In the genomic region with DNA sequence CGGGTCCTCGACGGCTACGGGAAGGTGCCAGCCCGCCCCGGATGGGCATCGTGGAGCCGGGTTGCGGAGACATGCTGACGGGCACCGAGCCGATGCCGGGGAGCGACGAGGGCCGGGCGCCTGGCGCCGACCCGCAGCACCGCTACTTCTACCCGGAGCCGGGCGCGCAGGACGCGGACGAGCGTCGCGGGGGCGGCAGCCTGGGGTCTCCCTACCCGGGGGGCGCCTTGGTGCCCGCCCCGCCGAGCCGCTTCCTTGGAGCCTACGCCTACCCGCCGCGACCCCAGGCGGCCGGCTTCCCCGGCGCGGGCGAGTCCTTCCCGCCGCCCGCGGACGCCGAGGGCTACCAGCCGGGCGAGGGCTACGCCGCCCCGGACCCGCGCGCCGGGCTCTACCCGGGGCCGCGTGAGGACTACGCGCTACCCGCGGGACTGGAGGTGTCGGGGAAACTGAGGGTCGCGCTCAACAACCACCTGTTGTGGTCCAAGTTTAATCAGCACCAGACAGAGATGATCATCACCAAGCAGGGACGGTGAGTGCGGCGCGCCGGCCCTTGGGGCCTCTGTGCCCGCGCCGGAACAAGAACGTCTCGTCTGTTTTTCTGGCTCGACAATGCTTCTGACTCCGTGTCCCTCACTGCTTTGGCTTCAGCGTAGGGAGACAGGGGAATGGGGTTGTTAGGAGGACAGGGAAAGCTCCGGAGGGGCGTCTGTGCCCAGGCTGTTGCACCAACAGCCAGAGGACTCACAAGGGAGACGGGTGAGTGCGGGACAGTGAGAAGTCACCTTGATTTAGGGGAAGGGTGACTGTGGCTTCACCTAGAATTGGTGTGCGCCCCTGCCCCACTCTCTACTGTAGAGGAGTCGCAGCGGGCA, we compare ENCODE assay signal across 10 cellular contexts. TPM values are rescaled to one million over a fixed set of nuclear protein-coding genes. Genes with fewer than 3 reads are reported as not detected.
DNase-seq lines count a peak whose midpoint lies in the region; FAIRE-seq and TF ChIP-seq lines count a peak whose summit lies in the region.
"Had no signal": no experiment of that assay in that cellular context is flagged by ENCODE, and none has a peak within 500 bp of the region (broad histone marks: within the 10 kb centered on the region; RNA-seq: fewer than 3 reads in every experiment).

No MANE protein-coding gene starts in this region.

- H3K27ac ChIP-seq in GM23248 (no peak overlapping the region), OCI-LY7 (ENCODE audit: low read depth, low read length, poor library complexity, severe bottlenecking) (no peak overlapping the region), endothelial cell of umbilical vein (ENCODE audit: insufficient read depth, low read depth, low read length) (no peak overlapping the region), osteoblast (ENCODE audit: low read depth, low read length) (no peak overlapping the region)

- intact Hi-C loops in OCI-LY7 (cut with micrococcal nuclease; ENCODE audit: unreplicated experiment) = no loop called here
- intact Hi-C loops in endothelial cell of umbilical vein (cut with micrococcal nuclease) = no loop called here

- H3K9ac ChIP-seq in GM23248 = no peak overlapping the region
- H3K9ac ChIP-seq in endothelial cell of umbilical vein (replicated peaks; ENCODE audit: extremely low read depth, insufficient read depth, low read length) = no peak overlapping the region

- peaks cover 62% of the 10 kb centered on the region for H3K27me3 ChIP-seq in GM23248 (replicated peaks; ENCODE audit: insufficient read depth)
- H3K27me3 ChIP-seq in endothelial cell of umbilical vein (ENCODE audit: control insufficient read depth in 2 of 2, insufficient read depth in 2 of 2, low read length in 2 of 2) = peaks cover 37 to 38% of the 10 kb centered on the region in 2 experiments
- peaks cover 78% of the 10 kb centered on the region for H3K27me3 ChIP-seq in osteoblast (ENCODE audit: insufficient read depth, low read length)

- H3K9me2 ChIP-seq in GM23248 (ENCODE audit: insufficient read depth) (no peaks in the 10 kb centered on the region), OCI-LY7 (ENCODE audit: insufficient read depth, low read length) (no peaks in the 10 kb centered on the region)

- no peaks in the 10 kb centered on the region for H3K9me1 ChIP-seq in endothelial cell of umbilical vein (replicated peaks; ENCODE audit: control insufficient read depth, extremely low read depth, insufficient read depth, low read length)

- H3K4me3 ChIP-seq in GM08714 (ENCODE audit: low read length) = peak overlapping the region; percentile 58; the same call in 1 of the 2 replicates
- peak overlapping the region; percentile 27; the same call in 1 of the 2 replicates for H3K4me3 ChIP-seq in GM23248
- no peak overlapping the region for H3K4me3 ChIP-seq in OCI-LY7 (ENCODE audit: low read depth, low read length, poor library complexity, severe bottlenecking)
- peak overlapping the region in 2 of 3 experiments; percentile 13 to 24 for H3K4me3 ChIP-seq in endothelial cell of umbilical vein (replicated peaks in 1 of 3; ENCODE audit: insufficient read depth in 1 of 3, low read depth in 1 of 3, low read length in 3 of 3)
- H3K4me3 ChIP-seq in osteoblast (ENCODE audit: insufficient read depth, low read length) = no peak overlapping the region

- H3K36me3 ChIP-seq in GM23248 (ENCODE audit: low read depth) (no peaks in the 10 kb centered on the region), OCI-LY7 (ENCODE audit: insufficient read depth, low read length) (no peaks in the 10 kb centered on the region), endothelial cell of umbilical vein (ENCODE audit: control insufficient read depth in 2 of 2, extremely low read depth in 1 of 2, insufficient read depth in 2 of 2, low read length in 2 of 2) (no peaks in the 10 kb centered on the region), osteoblast (ENCODE audit: insufficient read depth, low read length) (no peaks in the 10 kb centered on the region)

- H2AFZ ChIP-seq in GM23248 (peak overlapping the region; percentile 26; the same call in 1 of the 2 replicates), OCI-LY7 (ENCODE audit: low read length) (no peak overlapping the region), endothelial cell of umbilical vein (ENCODE audit: low read depth, low read length) (peak overlapping the region; percentile 46), osteoblast (ENCODE audit: low read length) (no peak overlapping the region)

- POLR2A ChIA-PET in OCI-LY7 (lab: Charles Lee) (no interaction called here), endothelial cell of umbilical vein (lab: Charles Lee) (no interaction called here)

- dilution Hi-C loops in endothelial cell of umbilical vein (cut with MboI; ENCODE audit: extremely low pct_ligation_motif_present, low sequenced_read_pairs) = no loop called here

- in situ Hi-C loops in GM23248 (cut with MboI) = no loop called here

- H3K4me2 ChIP-seq in GM23248 (ENCODE audit: unreplicated experiment) (peak overlapping the region; percentile 9), OCI-LY7 (ENCODE audit: low read length) (0 out of 2 replicates have a peak overlapping the region, but pooled peaks have one; percentile 20), endothelial cell of umbilical vein (ENCODE audit: insufficient read depth, low read length) (peak overlapping the region; percentile 28), osteoblast (ENCODE audit: insufficient read depth, low read length) (no peak overlapping the region)

- DNase-seq in GM23248 (peak; percentile 21), OCI-LY7 (ENCODE audit: low spot score) (no peak), endothelial cell of umbilical vein (ENCODE audit: low read depth, low spot score) (no peak), osteoblast (ENCODE audit: insufficient read length, low spot score, missing footprints) (peak; percentile 58), SHP77 (lab: John Stamatoyannopoulos, UW) (no peak), NCI-H128 (lab: John Stamatoyannopoulos, UW; ENCODE audit: unreplicated experiment) (no peak)
- DNase-seq in stimulated activated CD4-positive, alpha-beta T cell treated with anti-CD3 and anti-CD28 coated beads, Interleukin-2, amount 100 ng/mL, for 48 hours = no peak

- H4K20me1 ChIP-seq in GM23248 (ENCODE audit: insufficient read depth) (no peaks in the 10 kb centered on the region), OCI-LY7 (ENCODE audit: insufficient read depth, low read length) (no peaks in the 10 kb centered on the region), endothelial cell of umbilical vein (replicated peaks; ENCODE audit: control insufficient read depth, extremely low read depth, insufficient read depth, low read length) (no peaks in the 10 kb centered on the region), osteoblast (ENCODE audit: insufficient read depth, low read length) (no peaks in the 10 kb centered on the region)

- TF ChIP-seq POLR2A in endothelial cell of umbilical vein (IDR thresholded peaks at IDR 0.05; ENCODE audit: low read depth, low read length) = no peak

- H3F3A ChIP-seq in GM23248 (ENCODE audit: insufficient read depth) = no peaks in the 10 kb centered on the region

- no TSS peak for BruUV-seq in OCI-LY7 (replicated peaks; lab: Mats Ljungman, UMichigan)
- BruUV-seq in endothelial cell of umbilical vein (replicated peaks; lab: Mats Ljungman, UMichigan) = no TSS peak

- no peak for FAIRE-seq in endothelial cell of umbilical vein (lab: Jason Lieb, UNC)

- no peaks in the 10 kb centered on the region for H3K79me2 ChIP-seq in GM23248 (ENCODE audit: insufficient read depth)
- H3K79me2 ChIP-seq in OCI-LY7 (ENCODE audit: insufficient read depth, low read depth, low read length) = no peaks in the 10 kb centered on the region
- H3K79me2 ChIP-seq in endothelial cell of umbilical vein (ENCODE audit: control insufficient read depth, insufficient read depth, low read length) = no peaks in the 10 kb centered on the region
- no peaks in the 10 kb centered on the region for H3K79me2 ChIP-seq in osteoblast (ENCODE audit: insufficient read depth, low read length)

- no peak for TF ChIP-seq CTCF in OCI-LY7 (conservative IDR thresholded peaks at IDR 0.05; ENCODE audit: low read length)
- no peak for TF ChIP-seq CTCF in endothelial cell of umbilical vein (IDR thresholded peaks at IDR 0.05; ENCODE audit: extremely low read depth in 1 of 2, insufficient read depth in 1 of 2, low read depth in 1 of 2, low read length in 2 of 2)
- TF ChIP-seq CTCF in osteoblast (IDR thresholded peaks at IDR 0.05; ENCODE audit: extremely low read depth, low read depth, low read length) = no peak

- CTCF ChIA-PET in OCI-LY7 (lab: Charles Lee; ENCODE audit: unreplicated experiment) (no interaction called here), endothelial cell of umbilical vein (lab: Charles Lee) (interaction anchor here (0.8 to 0.9 kb wide), 3 partner anchors 12 to 56 kb away, joined by 3 to 4 read pairs (median 3); no protein-coding TSS in a partner anchor)

- H3K9me3 ChIP-seq in GM23248 (ENCODE audit: low read depth) = no peaks in the 10 kb centered on the region
- H3K9me3 ChIP-seq in OCI-LY7 (ENCODE audit: low read length) = no peaks in the 10 kb centered on the region
- no peaks in the 10 kb centered on the region for H3K9me3 ChIP-seq in endothelial cell of umbilical vein (replicated peaks; ENCODE audit: control insufficient read depth, insufficient read depth, low read length)
- H3K9me3 ChIP-seq in osteoblast (ENCODE audit: low read depth, low read length) = no peaks in the 10 kb centered on the region

- 3 to 4% methylated on average over 73 to 81 of the region's 93 CpGs for WGBS in GM23248 (ENCODE audit: low coverage in 1 of 2, low lambda C conversion rate in 2 of 2, missing lambda C conversion rate in 2 of 2), 2 experiments

- H3K4me1 ChIP-seq in GM23248 (ENCODE audit: insufficient read depth) (no peaks in the 10 kb centered on the region), OCI-LY7 (ENCODE audit: insufficient read depth, low read length, poor library complexity, severe bottlenecking) (no peaks in the 10 kb centered on the region), endothelial cell of umbilical vein (ENCODE audit: control insufficient read depth, extremely low read depth, insufficient read depth, low read length) (no peaks in the 10 kb centered on the region), osteoblast (ENCODE audit: insufficient read depth, low read length) (no peaks in the 10 kb centered on the region)

RNA-seq across cellular contexts. Expression of a gene that starts 0.6 kb away (rescaled TPM):
- not detected in 2 replicates for total RNA-seq in GM23248 (2014; rRNA removed; shearing (Covaris generic))
- not detected in 2 replicates for polyA plus RNA-seq in GM23248 (2016; fragmentation: Nextera tagmentation; extraction: Ambion mirVana)
- total RNA-seq in OCI-LY7 (2014; rRNA removed; shearing (Covaris generic)) = not detected in 2 replicates
- total RNA-seq in OCI-LY7 (2022) = not detected in 2 replicates
- total RNA-seq in endothelial cell of umbilical vein = not detected in 2 replicates
- not detected in 2 replicates for polyA plus RNA-seq in endothelial cell of umbilical vein
- not detected in 2 replicates for polyA plus RNA-seq in endothelial cell of umbilical vein (2011; cell fraction: cytosol; rRNA removed)
- not detected in 2 replicates for polyA plus RNA-seq in endothelial cell of umbilical vein (2011; cell fraction: nucleus; rRNA removed)
- polyA plus RNA-seq in endothelial cell of umbilical vein (2012) = not detected in 2 replicates
- not detected in 2 replicates for polyA minus RNA-seq in endothelial cell of umbilical vein
- polyA minus RNA-seq in endothelial cell of umbilical vein (2011; cell fraction: cytosol; rRNA and poly(A)+ RNA removed) = not detected
- polyA minus RNA-seq in endothelial cell of umbilical vein (2011; cell fraction: nucleus; rRNA and poly(A)+ RNA removed) = not detected in 2 replicates
- total RNA-seq in osteoblast = not detected in 2 replicates
- total RNA-seq: glomerular endothelial cell, HT1080 had no signal

RNA-seq across cellular contexts. Expression of a gene that starts 39.7 kb away (rescaled TPM):
- total RNA-seq in GM23248 (2014; rRNA removed; shearing (Covaris generic)) = 12.3 and 25.8 TPM in 2 replicates
- polyA plus RNA-seq in GM23248 (2016; fragmentation: Nextera tagmentation; extraction: Ambion mirVana) (1.1 and 1.2 TPM in 2 replicates), endothelial cell of umbilical vein (7.0 and 7.2 TPM in 2 replicates)
- 8.3 and 15.0 TPM in 2 replicates for total RNA-seq in OCI-LY7 (2014; rRNA removed; shearing (Covaris generic))
- total RNA-seq in OCI-LY7 (2022) (15.2 and 16.0 TPM in 2 replicates), endothelial cell of umbilical vein (11.7 and 15.3 TPM in 2 replicates), osteoblast (11.8 and 11.9 TPM in 2 replicates)
- 6.8 and 8.3 TPM in 2 replicates for polyA plus RNA-seq in endothelial cell of umbilical vein (2011; cell fraction: cytosol; rRNA removed)
- 31.1 and 36.6 TPM in 2 replicates for polyA plus RNA-seq in endothelial cell of umbilical vein (2011; cell fraction: nucleus; rRNA removed)
- polyA plus RNA-seq in endothelial cell of umbilical vein (2012) = 15.1 and 20.0 TPM in 2 replicates
- polyA minus RNA-seq in endothelial cell of umbilical vein = 4.3 and 9.9 TPM in 2 replicates
- not detected for polyA minus RNA-seq in endothelial cell of umbilical vein (2011; cell fraction: cytosol; rRNA and poly(A)+ RNA removed)
- 4.6 and 6.5 TPM in 2 replicates for polyA minus RNA-seq in endothelial cell of umbilical vein (2011; cell fraction: nucleus; rRNA and poly(A)+ RNA removed)

Comparison
In these comparisons a context has a peak if more than half of its experiments do, and no peak if none do; other contexts are left out.
1. H3K4me3 ChIP-seq: peak in GM08714 (single experiment), GM23248 (single experiment) and endothelial cell of umbilical vein (2 of 3); none in OCI-LY7 (single experiment) and osteoblast (single experiment).
2. DNase-seq: peak in GM23248 (single experiment) and osteoblast (single experiment); none in OCI-LY7 (single experiment), endothelial cell of umbilical vein (single experiment), SHP77 (0 of 2), stimulated activated CD4-positive, alpha-beta T cell treated with anti-CD3 and anti-CD28 coated beads, Interleukin-2, amount 100 ng/mL, for 48 hours (0 of 2) and NCI-H128 (single experiment).
3. H2AFZ ChIP-seq: peak in GM23248 (single experiment) and endothelial cell of umbilical vein (single experiment); none in OCI-LY7 (single experiment) and osteoblast (single experiment).